Comparison of ENCODE assay signal across 28 cellular contexts in the genomic region with DNA sequence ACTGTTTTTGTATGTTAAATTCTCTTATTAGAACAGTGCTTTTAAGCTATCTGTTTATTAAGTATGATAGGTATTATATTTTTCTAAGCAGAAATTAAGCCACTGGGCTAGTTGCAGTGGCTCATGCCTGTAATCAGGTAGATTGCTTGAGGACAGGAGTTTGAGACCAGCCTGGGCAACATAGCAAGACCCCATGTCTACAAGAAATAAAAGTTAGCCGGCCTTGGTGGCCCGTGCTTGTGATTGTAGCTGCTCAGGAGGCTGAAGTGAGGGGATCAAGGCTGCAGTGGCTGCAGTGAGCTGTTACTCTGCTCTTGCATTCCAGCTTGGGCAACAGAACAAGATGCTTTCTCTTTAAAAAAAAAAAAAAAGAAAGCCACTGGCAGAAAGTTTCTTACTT.
"Had no signal": no experiment of that assay in that cellular context is flagged by ENCODE, and none has a peak within 500 bp of the region (broad histone marks: within the 10 kb centered on the region; RNA-seq: fewer than 3 reads in every experiment).

No MANE protein-coding gene starts in this region.

- H3K9me3 Mint-ChIP-seq: stimulated activated effector memory CD8-positive, alpha-beta T cell treated with anti-CD3 and anti-CD28 coated beads, Interleukin-12 subunit alpha, Interleukin-12 subunit beta, amount 100 ng/mL, for 72 hours; stimulated activated memory B cell treated with anti-CD40 and anti-IgM and Interleukin-4, amounts not matched to agents 10 μg/mL and 1 μg/mL and 100 μg/mL, for 72 hours; stimulated activated naive B cell treated with anti-CD40 and anti-IgM and Interleukin-4, amounts not matched to agents 10 μg/mL and 1 μg/mL and 100 μg/mL, for 72 hours; stimulated activated naive CD8-positive, alpha-beta T cell treated with anti-CD3 and anti-CD28 coated beads, Interleukin-15, amount 100 ng/mL, for 72 hours; stimulated activated naive CD8-positive, alpha-beta T cell treated with anti-CD3 and anti-CD28 coated beads, Interleukin-15, Interleukin-2, amounts not matched to agents 100 ng/mL and 50 ng/mL, for 24 hours; type B pancreatic cell had no signal

- H3K27ac Mint-ChIP-seq: stimulated activated effector memory CD8-positive, alpha-beta T cell treated with anti-CD3 and anti-CD28 coated beads, Interleukin-12 subunit alpha, Interleukin-12 subunit beta, amount 100 ng/mL, for 72 hours; stimulated activated memory B cell treated with anti-CD40 and anti-IgM and Interleukin-4, amounts not matched to agents 10 μg/mL and 1 μg/mL and 100 μg/mL, for 72 hours; stimulated activated naive B cell treated with anti-CD40 and anti-IgM and Interleukin-4, amounts not matched to agents 10 μg/mL and 1 μg/mL and 100 μg/mL, for 72 hours; stimulated activated naive CD8-positive, alpha-beta T cell treated with anti-CD3 and anti-CD28 coated beads, Interleukin-15, amount 100 ng/mL, for 72 hours; stimulated activated naive CD8-positive, alpha-beta T cell treated with anti-CD3 and anti-CD28 coated beads, Interleukin-15, Interleukin-2, amounts not matched to agents 100 ng/mL and 50 ng/mL, for 24 hours; type B pancreatic cell had no signal

- ATAC-seq: stimulated activated effector memory CD8-positive, alpha-beta T cell treated with anti-CD3 and anti-CD28 coated beads, Interleukin-12 subunit alpha, Interleukin-12 subunit beta, amount 100 ng/mL, for 72 hours; stimulated activated memory B cell treated with anti-CD40 and anti-IgM and Interleukin-4, amounts not matched to agents 10 μg/mL and 1 μg/mL and 100 μg/mL, for 72 hours; stimulated activated naive CD8-positive, alpha-beta T cell treated with anti-CD3 and anti-CD28 coated beads, Interleukin-15, amount 100 ng/mL, for 72 hours; stimulated activated naive CD8-positive, alpha-beta T cell treated with anti-CD3 and anti-CD28 coated beads, Interleukin-15, Interleukin-2, amounts not matched to agents 100 U/mL and 50 U/mL, for 24 hours; upper lobe of right lung had no signal

- H3K27ac ChIP-seq: stomach, suprapubic skin, testis, thoracic aorta, thyroid gland, tibial artery, tibial nerve, transverse colon, upper lobe of left lung, upper lobe of right lung, uterus, vagina had no signal

- H3K27me3 ChIP-seq: stomach, suprapubic skin, testis, thyroid gland, tibial artery, tibial nerve, transverse colon, upper lobe of left lung, upper lobe of right lung, uterus, vagina had no signal

- DNase-seq: stimulated activated CD4-positive, alpha-beta T cell treated with anti-CD3 and anti-CD28 coated beads, Interleukin-2, amount 100 ng/mL, for 48 hours; stimulated activated CD4-positive, alpha-beta T cell treated with anti-CD3 and anti-CD28 coated beads, Interleukin-4, amount 100 ng/mL, for 1 hour; stimulated activated CD4-positive, alpha-beta T cell treated with anti-CD3 and anti-CD28 coated beads, Interleukin-4, amount 100 ng/mL, for 24 hours; stimulated activated CD4-positive, alpha-beta T cell treated with anti-CD3 and anti-CD28 coated beads, Interleukin-4, amount 100 ng/mL, for 4 hours; stimulated activated naive B cell treated with anti-CD40 and anti-IgM and Interleukin-4, amounts not matched to agents 10 μg/mL and 1 μg/mL and 100 μg/mL, for 72 hours; stimulated activated naive CD4-positive, alpha-beta T cell; stimulated activated naive CD4-positive, alpha-beta T cell treated with Interleukin-2 at 50 U/mL for 16 hours; stimulated activated naive CD8-positive, alpha-beta T cell treated with anti-CD3 and anti-CD28 coated beads, Interleukin-15, amount 100 ng/mL, for 72 hours; stimulated activated naive CD8-positive, alpha-beta T cell treated with anti-CD3 and anti-CD28 coated beads, Interleukin-15, Interleukin-2, amounts not matched to agents 100 U/mL and 50 U/mL, for 24 hours; stomach; substantia nigra; testis; thyroid gland; tibial artery; transverse colon; trophoblast cell; upper lobe of left lung; upper lobe of right lung; uterus had no signal

- H3K4me1 Mint-ChIP-seq: stimulated activated memory B cell treated with anti-CD40 and anti-IgM and Interleukin-4, amounts not matched to agents 10 μg/mL and 1 μg/mL and 100 μg/mL, for 72 hours; stimulated activated naive B cell treated with anti-CD40 and anti-IgM and Interleukin-4, amounts not matched to agents 10 μg/mL and 1 μg/mL and 100 μg/mL, for 72 hours; stimulated activated naive CD8-positive, alpha-beta T cell treated with anti-CD3 and anti-CD28 coated beads, Interleukin-15, amount 100 ng/mL, for 72 hours had no signal

- H3K4me3 ChIP-seq: stomach, suprapubic skin, testis, thoracic aorta, thyroid gland, tibial artery, tibial nerve, transverse colon, upper lobe of left lung, upper lobe of right lung, uterus, vagina had no signal

- H3K4me1 ChIP-seq: stomach, suprapubic skin, testis, tibial artery, tibial nerve, transverse colon, upper lobe of left lung, upper lobe of right lung, uterus, vagina had no signal

- H3K4me3 Mint-ChIP-seq: stimulated activated effector memory CD8-positive, alpha-beta T cell treated with anti-CD3 and anti-CD28 coated beads, Interleukin-12 subunit alpha, Interleukin-12 subunit beta, amount 100 ng/mL, for 72 hours; stimulated activated memory B cell treated with anti-CD40 and anti-IgM and Interleukin-4, amounts not matched to agents 10 μg/mL and 1 μg/mL and 100 μg/mL, for 72 hours; stimulated activated naive B cell treated with anti-CD40 and anti-IgM and Interleukin-4, amounts not matched to agents 10 μg/mL and 1 μg/mL and 100 μg/mL, for 72 hours; stimulated activated naive CD8-positive, alpha-beta T cell treated with anti-CD3 and anti-CD28 coated beads, Interleukin-15, amount 100 ng/mL, for 72 hours; stimulated activated naive CD8-positive, alpha-beta T cell treated with anti-CD3 and anti-CD28 coated beads, Interleukin-15, Interleukin-2, amounts not matched to agents 100 ng/mL and 50 ng/mL, for 24 hours; type B pancreatic cell had no signal

- H3K36me3 ChIP-seq: thyroid gland, transverse colon, uterus had no signal

- FAIRE-seq: urothelium cell line had no signal

- H3K27me3 Mint-ChIP-seq: stimulated activated memory B cell treated with anti-CD40 and anti-IgM and Interleukin-4, amounts not matched to agents 10 μg/mL and 1 μg/mL and 100 μg/mL, for 72 hours; stimulated activated naive B cell treated with anti-CD40 and anti-IgM and Interleukin-4, amounts not matched to agents 10 μg/mL and 1 μg/mL and 100 μg/mL, for 72 hours; stimulated activated naive CD8-positive, alpha-beta T cell treated with anti-CD3 and anti-CD28 coated beads, Interleukin-15, amount 100 ng/mL, for 72 hours; stimulated activated naive CD8-positive, alpha-beta T cell treated with anti-CD3 and anti-CD28 coated beads, Interleukin-15, Interleukin-2, amounts not matched to agents 100 ng/mL and 50 ng/mL, for 24 hours; type B pancreatic cell had no signal

- H3K9me3 ChIP-seq: stomach, suprapubic skin, testis, thoracic aorta, thyroid gland, tibial artery, tibial nerve, transverse colon, upper lobe of left lung, upper lobe of right lung, uterus, vagina had no signal
